8 cellular contexts compared by ENCODE assay signal in genomic region chr13:29428310-29428991, GRCh38.
DNase-seq lines count a peak whose midpoint lies in the region; ATAC-seq and TF ChIP-seq lines count a peak whose summit lies in the region.

No MANE protein-coding gene starts in this region.

- H3K4me3 ChIP-seq in AG10803 (ENCODE audit: low read length) = peak overlapping the region; percentile 56
- peak overlapping the region; percentile 17 for H3K4me3 ChIP-seq in MG63
- H3K4me3 ChIP-seq in dorsolateral prefrontal cortex = peak overlapping the region; percentile 9 to 75 (median 54)

- no peak for TF ChIP-seq CTCF in AG10803 (conservative IDR thresholded peaks at IDR 0.05; ENCODE audit: low read length)
- TF ChIP-seq CTCF in dorsolateral prefrontal cortex (IDR thresholded peaks at IDR 0.05 in 54 of 56, conservative IDR thresholded peaks at IDR 0.05 in 2 of 56; ENCODE audit: low read depth in 1 of 56, partially characterized antibody in 56 of 56) = peak in 2 of 56 donors; percentile 5

- no peaks in the 10 kb centered on the region for H3K36me3 ChIP-seq in MG63

- no peaks in the 10 kb centered on the region for H3K9me3 ChIP-seq in MG63

- intact Hi-C loops in dorsolateral prefrontal cortex (cut with DNase I) = no loop called here

- peak overlapping the region in 42 of 59 donors; percentile 4 to 74 (median 57) for H3K27ac ChIP-seq in dorsolateral prefrontal cortex

- no peak for DNase-seq in AG10803 (ENCODE audit: low read depth)
- DNase-seq in MG63 = peak; percentile 23
- peak in 7 of 10 donors; percentile 48 to 63 (median 50) for DNase-seq in dorsolateral prefrontal cortex
- peak; percentile 17 for DNase-seq in mucosa of gallbladder (ENCODE audit: low spot score)
- no peak for DNase-seq in stimulated activated CD4-positive, alpha-beta T cell treated with anti-CD3 and anti-CD28 coated beads, Interleukin-12 subunit alpha, Interleukin-12 subunit beta, amount 100 ng/mL, for 4 hours
- DNase-seq in GOT3 (lab: John Stamatoyannopoulos, UW) = no peak

- H3K27me3 ChIP-seq in MG63 = peaks cover 40% of the 10 kb centered on the region
- H3K27me3 ChIP-seq in dorsolateral prefrontal cortex = peaks cover 0 to 20% (median 0%) of the 10 kb centered on the region in 45 donors

- ATAC-seq in HG02973 (IDR thresholded peaks at IDR 0.05; ENCODE audit: unreplicated experiment) = no peak
- ATAC-seq in GM18907 (IDR thresholded peaks at IDR 0.05; ENCODE audit: unreplicated experiment) = no peak

Comparison
In these comparisons a context has a peak if more than half of its experiments do, and no peak if none do; other contexts are left out.
1. DNase-seq: peak in MG63 (single experiment), dorsolateral prefrontal cortex (7 of 10) and mucosa of gallbladder (single experiment); none in AG10803 (single experiment), stimulated activated CD4-positive, alpha-beta T cell treated with anti-CD3 and anti-CD28 coated beads, Interleukin-12 subunit alpha, Interleukin-12 subunit beta, amount 100 ng/mL, for 4 hours (single experiment) and GOT3 (single experiment).
2. Peak in every context shown above with its lines, with median percentiles within 50 percentile points of each other: H3K4me3 ChIP-seq.